Comparison of ENCODE assay signal across 8 cellular contexts in the genomic region with DNA sequence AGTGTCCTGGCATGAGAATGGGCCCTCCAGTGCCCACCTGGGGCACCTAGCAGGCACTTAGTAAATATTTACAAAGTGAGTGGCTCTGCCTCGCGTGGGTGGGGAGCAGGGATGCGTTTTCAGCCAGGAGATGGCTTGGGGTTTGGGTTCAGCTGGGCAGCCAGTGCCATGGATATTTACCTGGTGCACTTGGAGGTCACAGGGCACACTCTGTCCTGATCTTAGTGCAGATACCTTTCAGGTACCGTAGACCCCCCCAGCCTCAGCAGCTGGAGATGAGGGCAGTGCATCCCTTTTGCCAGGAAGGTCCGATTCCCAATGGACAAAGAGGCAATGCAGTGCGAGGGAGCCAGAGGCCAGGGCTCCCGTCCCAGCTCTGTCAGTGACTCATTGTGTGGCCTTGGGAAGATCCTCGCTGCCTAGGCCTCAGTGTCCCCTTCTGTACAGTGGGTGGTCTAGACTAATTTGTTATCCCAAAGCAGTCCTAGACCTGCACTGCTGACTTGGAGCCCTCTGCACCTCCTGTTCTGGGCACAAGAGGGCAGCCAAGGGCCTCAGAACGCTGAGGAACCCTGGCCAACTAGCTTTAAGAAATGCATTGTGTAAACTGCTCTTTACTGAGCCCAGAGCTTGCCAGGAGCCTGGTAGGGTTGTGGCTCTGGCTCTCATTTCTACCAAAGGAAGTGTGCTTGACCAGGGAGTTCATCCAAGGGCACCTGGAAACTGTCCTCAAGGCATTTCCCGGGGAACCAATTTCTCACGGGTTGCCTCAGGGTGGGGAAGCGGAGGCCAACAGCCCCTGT. TPM values are rescaled to one million over a fixed set of nuclear protein-coding genes. Genes with fewer than 3 reads are reported as not detected.
DNase-seq lines count a peak whose midpoint lies in the region; ATAC-seq, FAIRE-seq and TF ChIP-seq lines count a peak whose summit lies in the region.

No MANE protein-coding gene starts in this region.

- no peaks in the 10 kb centered on the region for H4K20me1 ChIP-seq in keratinocyte (ENCODE audit: control insufficient read depth, extremely low read depth, insufficient read depth, low read length)

- TF ChIP-seq CTCF in WI38 (IDR thresholded peaks at IDR 0.05; ENCODE audit: low read depth, low read length) (peak; percentile 98), breast epithelium (IDR thresholded peaks at IDR 0.05) (peak; percentile 78 to 98 (median 93)), keratinocyte (optimal IDR thresholded peaks at IDR 0.05 in 1 of 3, IDR thresholded peaks at IDR 0.05 in 1 of 3, conservative IDR thresholded peaks at IDR 0.05 in 1 of 3; ENCODE audit: extremely low read depth in 1 of 3, insufficient read depth in 2 of 3, low read length in 3 of 3) (peak in 2 of 3 experiments; percentile 90 to 99)

- no peaks in the 10 kb centered on the region for H3K79me2 ChIP-seq in keratinocyte (ENCODE audit: control insufficient read depth, insufficient read depth, low read length)

- H3K9ac ChIP-seq in keratinocyte (ENCODE audit: control insufficient read depth, extremely low read depth, insufficient read depth, low read length), result no peak overlapping the region

- H2AFZ ChIP-seq in keratinocyte (ENCODE audit: control insufficient read depth, low read length), result no peak overlapping the region

- peak overlapping the region; percentile 9 to 29 for H3K27ac ChIP-seq in breast epithelium
- no peak overlapping the region for H3K27ac ChIP-seq in keratinocyte (ENCODE audit: control insufficient read depth, insufficient read depth, low read length)

- H3K4me1 ChIP-seq in breast epithelium (peaks cover 0 to 6% of the 10 kb centered on the region in 2 donors), keratinocyte (ENCODE audit: control insufficient read depth, extremely low read depth, insufficient read depth, low read length) (peaks cover 13% of the 10 kb centered on the region)

- no peak overlapping the region for H3K4me3 ChIP-seq in WI38 (ENCODE audit: low read depth, low read length)
- H3K4me3 ChIP-seq in breast epithelium, result no peak overlapping the region
- no peak overlapping the region for H3K4me3 ChIP-seq in keratinocyte (ENCODE audit: control insufficient read depth in 2 of 3, extremely low read depth in 1 of 3, insufficient read depth in 2 of 3, low read depth in 1 of 3, low read length in 3 of 3)

- H3K9me1 ChIP-seq in keratinocyte (ENCODE audit: control insufficient read depth, extremely low read depth, insufficient read depth, low read length), result no peaks in the 10 kb centered on the region

- H3K4me2 ChIP-seq in keratinocyte (ENCODE audit: control insufficient read depth, extremely low read depth, insufficient read depth, low read depth, low read length), result peak overlapping the region; percentile 3

- H3K36me3 ChIP-seq in breast epithelium, result no peaks in the 10 kb centered on the region
- H3K36me3 ChIP-seq in keratinocyte (ENCODE audit: control insufficient read depth in 2 of 2, extremely low read depth in 1 of 2, insufficient read depth in 2 of 2, low read length in 2 of 2), result peaks cover 0 to 6% of the 10 kb centered on the region in 2 experiments

- H3K9me3 ChIP-seq in breast epithelium, result no peaks in the 10 kb centered on the region
- no peaks in the 10 kb centered on the region for H3K9me3 ChIP-seq in keratinocyte (ENCODE audit: control insufficient read depth, low read depth, low read length)

- intact Hi-C loops in breast epithelium (cut with DNase I; ENCODE audit: low total_unique reads), result no loop called here

- ATAC-seq in HG02588 (IDR thresholded peaks at IDR 0.05; ENCODE audit: unreplicated experiment), result peak; percentile 69

- no peaks in the 10 kb centered on the region for H3K27me3 ChIP-seq in breast epithelium
- H3K27me3 ChIP-seq in keratinocyte (ENCODE audit: control insufficient read depth, extremely low read depth, insufficient read depth, low read length), result no peaks in the 10 kb centered on the region

- TF ChIP-seq POLR2A in breast epithelium (IDR thresholded peaks at IDR 0.05), result no peak

- DNase-seq in GM04504 (ENCODE audit: low read depth) (peak; percentile 85), NCI-H2107 (lab: John Stamatoyannopoulos, UW) (peak; percentile 38), breast epithelium (ENCODE audit: low spot score in 2 of 2) (peak; percentile 77 to 86), keratinocyte (ENCODE audit: low read depth, low spot score) (no peak), GOT3 (lab: John Stamatoyannopoulos, UW) (no peak)
- peak; percentile 16 to 44 for DNase-seq in stimulated activated CD4-positive, alpha-beta T cell treated with anti-CD3 and anti-CD28 coated beads, Interleukin-1b, Interleukin-23, amount 100 ng/mL, for 1 hour (ENCODE audit: low read depth in 2 of 2)

- peak; percentile 92 for FAIRE-seq in keratinocyte (lab: Jason Lieb, UNC)

- dilution Hi-C loops in keratinocyte (cut with MboI; ENCODE audit: extremely low pct_ligation_motif_present, low sequenced_read_pairs), result no loop called here

RNA-seq across cellular contexts. Expression of gene HDAC11, which starts 16.0 kb away (rescaled TPM):
- total RNA-seq in breast epithelium, result 10 to 100 TPM; 14.2 to 21.7 (median 14.4) TPM
- 9.8 to 16.6 TPM (median 12.6 TPM) in 3 replicates for polyA plus RNA-seq in keratinocyte
- polyA plus RNA-seq in keratinocyte (2011; ENCODE audit: low read depth), result 2.7 TPM
- 9.8 and 17.3 TPM in 2 replicates for polyA plus RNA-seq in keratinocyte (2011; cell fraction: cytosol; rRNA removed)
- 12.8 and 15.6 TPM in 2 replicates for polyA plus RNA-seq in keratinocyte (2011; cell fraction: nucleus; rRNA removed)
- polyA plus RNA-seq in keratinocyte (2012; ENCODE audit: low replicate concordance), result 13.6 and 18.2 TPM in 2 replicates
- 6.7 to 18.3 TPM (median 9.3 TPM) in 3 replicates for polyA minus RNA-seq in keratinocyte
- 18.4 TPM for polyA minus RNA-seq in keratinocyte (2011; cell fraction: cytosol; rRNA and poly(A)+ RNA removed)
- 6.1 and 8.8 TPM in 2 replicates for polyA minus RNA-seq in keratinocyte (2011; cell fraction: nucleus; rRNA and poly(A)+ RNA removed)

RNA-seq across cellular contexts. Expression of gene FBLN2, which starts 52.8 kb away (rescaled TPM):
- 100 to 1,000 TPM in 1 of 3 donors, 10 to 100 TPM in 2; 43.5 to 663 (median 81.3) TPM for total RNA-seq in breast epithelium
- 0.72 to 3.2 TPM (median 0.87 TPM) in 3 replicates for polyA plus RNA-seq in keratinocyte
- 1.1 TPM for polyA plus RNA-seq in keratinocyte (2011; ENCODE audit: low read depth)
- polyA plus RNA-seq in keratinocyte (2011; cell fraction: cytosol; rRNA removed), result 0.15 and 0.61 TPM in 2 replicates
- polyA plus RNA-seq in keratinocyte (2011; cell fraction: nucleus; rRNA removed), result 1.6 and 2.6 TPM in 2 replicates
- 1.2 and 2.6 TPM in 2 replicates for polyA plus RNA-seq in keratinocyte (2012; ENCODE audit: low replicate concordance)
- polyA minus RNA-seq in keratinocyte, result 1.4 to 3.1 TPM (median 1.8 TPM) in 3 replicates
- polyA minus RNA-seq in keratinocyte (2011; cell fraction: cytosol; rRNA and poly(A)+ RNA removed), result 1.7 TPM
- 3.2 and 3.7 TPM in 2 replicates for polyA minus RNA-seq in keratinocyte (2011; cell fraction: nucleus; rRNA and poly(A)+ RNA removed)

Comparison
In these comparisons a context has a peak if more than half of its experiments do, and no peak if none do; other contexts are left out.
1. DNase-seq: peak in GM04504 (single experiment), NCI-H2107 (single experiment), breast epithelium (2 of 2) and stimulated activated CD4-positive, alpha-beta T cell treated with anti-CD3 and anti-CD28 coated beads, Interleukin-1b, Interleukin-23, amount 100 ng/mL, for 1 hour (2 of 2); none in keratinocyte (single experiment) and GOT3 (single experiment).
2. Peak in every context shown above with its lines, with median percentiles within 50 percentile points of each other: CTCF ChIP-seq.